10 cellular contexts compared by ENCODE assay signal in the genomic region with DNA sequence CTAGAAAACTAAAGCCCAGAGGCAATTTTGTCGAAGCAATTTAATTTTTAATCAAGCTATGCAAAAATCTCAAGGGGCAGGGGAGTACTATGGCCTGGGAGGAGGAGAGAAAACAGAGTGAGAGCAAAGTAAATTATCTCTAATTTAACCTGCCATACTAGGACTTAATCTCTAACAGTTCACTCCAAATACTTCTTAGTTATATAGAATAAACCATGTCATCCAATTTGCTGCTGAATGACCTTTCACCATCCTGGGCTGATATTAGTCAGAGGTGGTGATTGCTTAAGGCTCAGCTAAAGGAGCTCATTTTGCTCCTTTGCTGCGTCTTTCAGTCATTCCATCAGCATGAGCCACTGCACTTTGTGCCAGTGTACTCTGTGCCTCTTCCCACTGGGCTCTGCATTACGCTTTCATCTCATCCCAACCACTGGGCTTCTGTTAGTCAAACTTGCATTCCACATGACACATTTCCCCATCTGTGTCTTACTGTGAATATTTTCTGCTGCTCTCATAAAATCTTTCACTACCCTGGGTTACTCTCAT.
DNase-seq lines count a peak whose midpoint lies in the region; ATAC-seq, FAIRE-seq and TF ChIP-seq lines count a peak whose summit lies in the region.
"Had no signal": no experiment of that assay in that cellular context is flagged by ENCODE, and none has a peak within 500 bp of the region (broad histone marks: within the 10 kb centered on the region; RNA-seq: fewer than 3 reads in every experiment).

No MANE protein-coding gene starts in this region.

- peak; percentile 99 for DNase-seq in bronchial epithelial cell (ENCODE audit: low read depth)
- peak; percentile 14 to 68 for DNase-seq in left lung
- peak; percentile 64 for DNase-seq in upper lobe of right lung
- DNase-seq in activated CD4-positive, alpha-beta T cell treated with anti-CD3 and anti-CD28 coated beads, Interleukin-2, amount 10 ng/mL, durations not matched to agents 24 days and 14 days = no peak
- no peak for DNase-seq in effector memory CD8-positive, alpha-beta T cell
- DNase-seq: activated CD4-positive, alpha-beta T cell treated with anti-CD3 and anti-CD28 coated beads for 36 hours had no signal

- H3K4me1 ChIP-seq in left lung (peaks cover 11 to 32% of the 10 kb centered on the region in 2 donors), upper lobe of right lung (peaks cover 20% of the 10 kb centered on the region)

- H3K9me3 ChIP-seq in left lung (no peaks in the 10 kb centered on the region), upper lobe of right lung (no peaks in the 10 kb centered on the region)

- no peaks in the 10 kb centered on the region for H3K9me3 Mint-ChIP-seq in activated CD4-positive, alpha-beta T cell treated with anti-CD3 and anti-CD28 coated beads, Interleukin-2, amount 10 ng/mL, durations not matched to agents 24 days and 14 days
- peaks cover 5 to 7% of the 10 kb centered on the region in 2 donors for H3K9me3 Mint-ChIP-seq in effector memory CD8-positive, alpha-beta T cell

- no peaks in the 10 kb centered on the region for H3K36me3 Mint-ChIP-seq in activated CD4-positive, alpha-beta T cell treated with anti-CD3 and anti-CD28 coated beads, Interleukin-2, amount 10 ng/mL, durations not matched to agents 24 days and 14 days (ENCODE audit: low read depth)
- H3K36me3 Mint-ChIP-seq in effector memory CD8-positive, alpha-beta T cell (ENCODE audit: insufficient read depth) = no peaks in the 10 kb centered on the region
- H3K36me3 Mint-ChIP-seq: memory B cell had no signal

- peak overlapping the region; percentile 28 to 83 for H3K27ac ChIP-seq in left lung
- peak overlapping the region; percentile 56 for H3K27ac ChIP-seq in upper lobe of right lung

- no peak overlapping the region for H3K27ac Mint-ChIP-seq in activated CD4-positive, alpha-beta T cell treated with anti-CD3 and anti-CD28 coated beads, Interleukin-2, amount 10 ng/mL, durations not matched to agents 24 days and 14 days
- H3K27ac Mint-ChIP-seq in effector memory CD8-positive, alpha-beta T cell = no peak overlapping the region
- H3K27ac Mint-ChIP-seq: activated CD4-positive, alpha-beta T cell treated with anti-CD3 and anti-CD28 coated beads for 36 hours; memory B cell had no signal

- H3K4me3 ChIP-seq in bronchial epithelial cell (ENCODE audit: low read depth, low read length) (no peak overlapping the region), left lung (no peak overlapping the region), upper lobe of right lung (no peak overlapping the region)

- H3K4me3 Mint-ChIP-seq in activated CD4-positive, alpha-beta T cell treated with anti-CD3 and anti-CD28 coated beads, Interleukin-2, amount 10 ng/mL, durations not matched to agents 24 days and 14 days = no peak overlapping the region
- no peak overlapping the region for H3K4me3 Mint-ChIP-seq in effector memory CD8-positive, alpha-beta T cell
- H3K4me3 Mint-ChIP-seq: activated CD4-positive, alpha-beta T cell treated with anti-CD3 and anti-CD28 coated beads for 36 hours; memory B cell had no signal

- TF ChIP-seq CTCF in bronchial epithelial cell (IDR thresholded peaks at IDR 0.05; ENCODE audit: insufficient read depth, low read length, severe bottlenecking) (no peak), left lung (IDR thresholded peaks at IDR 0.05) (no peak), upper lobe of right lung (IDR thresholded peaks at IDR 0.05) (no peak)

- no peaks in the 10 kb centered on the region for H3K27me3 ChIP-seq in bronchial epithelial cell (ENCODE audit: control insufficient read depth, insufficient read depth, low read length)
- no peaks in the 10 kb centered on the region for H3K27me3 ChIP-seq in left lung
- H3K27me3 ChIP-seq in upper lobe of right lung = no peaks in the 10 kb centered on the region

- H3K36me3 ChIP-seq in bronchial epithelial cell (ENCODE audit: control insufficient read depth, insufficient read depth, low read length) (no peaks in the 10 kb centered on the region), left lung (no peaks in the 10 kb centered on the region), upper lobe of right lung (no peaks in the 10 kb centered on the region)

- TF ChIP-seq EP300 in Ishikawa (IDR thresholded peaks at IDR 0.05; ENCODE audit: borderline replicate concordance) = peak; percentile 75

- no peaks in the 10 kb centered on the region for H3K4me1 Mint-ChIP-seq in activated CD4-positive, alpha-beta T cell treated with anti-CD3 and anti-CD28 coated beads, Interleukin-2, amount 10 ng/mL, durations not matched to agents 24 days and 14 days
- no peaks in the 10 kb centered on the region for H3K4me1 Mint-ChIP-seq in effector memory CD8-positive, alpha-beta T cell (ENCODE audit: low read depth in 2 of 2)
- H3K4me1 Mint-ChIP-seq: activated CD4-positive, alpha-beta T cell treated with anti-CD3 and anti-CD28 coated beads for 36 hours; memory B cell had no signal

- intact Hi-C loops in left lung (cut with DNase I) (no loop called here), upper lobe of right lung (cut with DNase I) (no loop called here)
- intact Hi-C loops in activated CD4-positive, alpha-beta T cell treated with anti-CD3 and anti-CD28 coated beads, Interleukin-2, amount 10 ng/mL, durations not matched to agents 24 days and 14 days (cut with micrococcal nuclease) = no loop called here

- FAIRE-seq in bronchial epithelial cell (lab: Jason Lieb, UNC) = peak; percentile 99

- TF ChIP-seq RAD21 in Ishikawa (IDR thresholded peaks at IDR 0.05; ENCODE audit: low read depth) = no peak

- peak; percentile 87 for ATAC-seq in left lung
- ATAC-seq in upper lobe of right lung = peak; percentile 93
- ATAC-seq in HG02852 (IDR thresholded peaks at IDR 0.05; ENCODE audit: unreplicated experiment) = no peak
- ATAC-seq in effector memory CD8-positive, alpha-beta T cell (replicated peaks) = no peak
- no peak for ATAC-seq in HG03354 (IDR thresholded peaks at IDR 0.05; ENCODE audit: poor library complexity, severe bottlenecking, unreplicated experiment)
- ATAC-seq: activated CD4-positive, alpha-beta T cell treated with anti-CD3 and anti-CD28 coated beads for 36 hours had no signal

- H3K27me3 Mint-ChIP-seq in activated CD4-positive, alpha-beta T cell treated with anti-CD3 and anti-CD28 coated beads, Interleukin-2, amount 10 ng/mL, durations not matched to agents 24 days and 14 days = no peaks in the 10 kb centered on the region
- no peaks in the 10 kb centered on the region for H3K27me3 Mint-ChIP-seq in effector memory CD8-positive, alpha-beta T cell
- H3K27me3 Mint-ChIP-seq: activated CD4-positive, alpha-beta T cell treated with anti-CD3 and anti-CD28 coated beads for 36 hours; memory B cell had no signal

TF ChIP-seq in Ishikawa, 13 proteins besides CTCF, POLR2A, EP300 and RAD21:
- peak; percentile 80 for TF ChIP-seq TCF12 (IDR thresholded peaks at IDR 0.05; ENCODE audit: low read depth)
- TF ChIP-seq CEBPB (IDR thresholded peaks at IDR 0.05) = peak; percentile 88
- TF ChIP-seq TAF1 (IDR thresholded peaks at IDR 0.05; ENCODE audit: low read depth) = no peak
- TF ChIP-seq, protein P1, sequence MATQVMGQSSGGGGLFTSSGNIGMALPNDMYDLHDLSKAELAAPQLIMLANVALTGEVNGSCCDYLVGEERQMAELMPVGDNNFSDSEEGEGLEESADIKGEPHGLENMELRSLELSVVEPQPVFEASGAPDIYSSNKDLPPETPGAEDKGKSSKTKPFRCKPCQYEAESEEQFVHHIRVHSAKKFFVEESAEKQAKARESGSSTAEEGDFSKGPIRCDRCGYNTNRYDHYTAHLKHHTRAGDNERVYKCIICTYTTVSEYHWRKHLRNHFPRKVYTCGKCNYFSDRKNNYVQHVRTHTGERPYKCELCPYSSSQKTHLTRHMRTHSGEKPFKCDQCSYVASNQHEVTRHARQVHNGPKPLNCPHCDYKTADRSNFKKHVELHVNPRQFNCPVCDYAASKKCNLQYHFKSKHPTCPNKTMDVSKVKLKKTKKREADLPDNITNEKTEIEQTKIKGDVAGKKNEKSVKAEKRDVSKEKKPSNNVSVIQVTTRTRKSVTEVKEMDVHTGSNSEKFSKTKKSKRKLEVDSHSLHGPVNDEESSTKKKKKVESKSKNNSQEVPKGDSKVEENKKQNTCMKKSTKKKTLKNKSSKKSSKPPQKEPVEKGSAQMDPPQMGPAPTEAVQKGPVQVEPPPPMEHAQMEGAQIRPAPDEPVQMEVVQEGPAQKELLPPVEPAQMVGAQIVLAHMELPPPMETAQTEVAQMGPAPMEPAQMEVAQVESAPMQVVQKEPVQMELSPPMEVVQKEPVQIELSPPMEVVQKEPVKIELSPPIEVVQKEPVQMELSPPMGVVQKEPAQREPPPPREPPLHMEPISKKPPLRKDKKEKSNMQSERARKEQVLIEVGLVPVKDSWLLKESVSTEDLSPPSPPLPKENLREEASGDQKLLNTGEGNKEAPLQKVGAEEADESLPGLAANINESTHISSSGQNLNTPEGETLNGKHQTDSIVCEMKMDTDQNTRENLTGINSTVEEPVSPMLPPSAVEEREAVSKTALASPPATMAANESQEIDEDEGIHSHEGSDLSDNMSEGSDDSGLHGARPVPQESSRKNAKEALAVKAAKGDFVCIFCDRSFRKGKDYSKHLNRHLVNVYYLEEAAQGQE (IDR thresholded peaks at IDR 0.05; ENCODE audit: low read depth) = no peak
- TF ChIP-seq, protein P2, sequence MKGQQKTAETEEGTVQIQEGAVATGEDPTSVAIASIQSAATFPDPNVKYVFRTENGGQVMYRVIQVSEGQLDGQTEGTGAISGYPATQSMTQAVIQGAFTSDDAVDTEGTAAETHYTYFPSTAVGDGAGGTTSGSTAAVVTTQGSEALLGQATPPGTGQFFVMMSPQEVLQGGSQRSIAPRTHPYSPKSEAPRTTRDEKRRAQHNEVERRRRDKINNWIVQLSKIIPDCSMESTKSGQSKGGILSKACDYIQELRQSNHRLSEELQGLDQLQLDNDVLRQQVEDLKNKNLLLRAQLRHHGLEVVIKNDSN (IDR thresholded peaks at IDR 0.05) = no peak
- TF ChIP-seq ZBTB7A (IDR thresholded peaks at IDR 0.05; ENCODE audit: low read depth) = no peak
- TF ChIP-seq YY1 (IDR thresholded peaks at IDR 0.05; ENCODE audit: low read depth) = no peak
- no peak for TF ChIP-seq EGR1 (IDR thresholded peaks at IDR 0.05)
- peak; percentile 69 for TF ChIP-seq NFIC (IDR thresholded peaks at IDR 0.05)
- TF ChIP-seq, protein P3, sequence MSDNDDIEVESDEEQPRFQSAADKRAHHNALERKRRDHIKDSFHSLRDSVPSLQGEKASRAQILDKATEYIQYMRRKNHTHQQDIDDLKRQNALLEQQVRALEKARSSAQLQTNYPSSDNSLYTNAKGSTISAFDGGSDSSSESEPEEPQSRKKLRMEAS (IDR thresholded peaks at IDR 0.05) = no peak
- TF ChIP-seq TEAD4 (IDR thresholded peaks at IDR 0.05) = peak; percentile 71
- no peak for TF ChIP-seq CREB1 (IDR thresholded peaks at IDR 0.05; ENCODE audit: low read depth)
- no peak for TF ChIP-seq FOXM1 (IDR thresholded peaks at IDR 0.05; ENCODE audit: borderline replicate concordance, low read depth)

Comparison
In these comparisons a context has a peak if more than half of its experiments do, and no peak if none do; other contexts are left out.
1. DNase-seq: peak in bronchial epithelial cell (single experiment), left lung (2 of 2) and upper lobe of right lung (single experiment); none in activated CD4-positive, alpha-beta T cell treated with anti-CD3 and anti-CD28 coated beads, Interleukin-2, amount 10 ng/mL, durations not matched to agents 24 days and 14 days (single experiment) and effector memory CD8-positive, alpha-beta T cell (0 of 3).
2. ATAC-seq: peak in left lung (single experiment) and upper lobe of right lung (single experiment); none in HG02852 (single experiment), effector memory CD8-positive, alpha-beta T cell (single experiment) and HG03354 (single experiment).